In the genomic region with DNA sequence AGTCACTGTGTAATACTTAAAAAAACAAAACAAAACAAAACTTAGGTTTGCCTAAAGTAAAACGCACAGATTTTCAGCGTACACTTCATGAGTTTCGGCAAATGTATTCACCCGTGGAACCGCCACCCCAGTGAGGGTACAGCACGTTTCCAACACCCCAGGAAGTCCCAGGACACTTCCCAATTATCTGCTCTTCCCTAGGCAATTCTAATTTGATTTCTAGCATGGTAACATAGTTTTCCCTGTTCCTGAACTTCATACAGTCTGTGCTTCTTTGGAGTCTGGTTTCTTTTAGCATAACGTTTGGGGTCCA, we compare ENCODE assay signal across 9 cellular contexts. TPM values are rescaled to one million over a fixed set of nuclear protein-coding genes. Genes with fewer than 3 reads are reported as not detected.
DNase-seq lines count a peak whose midpoint lies in the region; ATAC-seq, FAIRE-seq and TF ChIP-seq lines count a peak whose summit lies in the region.
"Had no signal": no experiment of that assay in that cellular context is flagged by ENCODE, and none has a peak within 500 bp of the region (broad histone marks: within the 10 kb centered on the region; RNA-seq: fewer than 3 reads in every experiment).

No MANE protein-coding gene starts in this region.

- no peak for TF ChIP-seq POLR2A in adrenal gland (IDR thresholded peaks at IDR 0.05)
- TF ChIP-seq POLR2A in thyroid gland (IDR thresholded peaks at IDR 0.05), result no peak

- H3K27me3 ChIP-seq in adrenal gland (no peaks in the 10 kb centered on the region), thyroid gland (no peaks in the 10 kb centered on the region)

- FAIRE-seq in RCC 7860 (lab: Jason Lieb, UNC), result no peak
- FAIRE-seq: islet of Langerhans had no signal

- DNase-seq in AG09309 (ENCODE audit: low read depth) (no peak), adrenal gland (peak in 1 of 7 donors; percentile 21), left lobe of liver (ENCODE audit: low spot score) (no peak), thyroid gland (no peak), dermis blood vessel endothelial cell (no peak), RCC 7860 (ENCODE audit: low spot score) (no peak)

- H3K27ac ChIP-seq in HEK293 (ENCODE audit: extremely low read depth, low read depth, low read length) (0 out of 2 replicates have a peak overlapping the region, but pooled peaks have one; percentile 82), adrenal gland (peak overlapping the region in 4 of 5 donors; percentile 97 to 100 (median 99)), thyroid gland (peak overlapping the region; percentile 96 to 100 (median 98))

- POLR2A ChIA-PET in HEK293 (lab: Yijun Ruan, JAX), result no interaction called here

- H3K36me3 ChIP-seq in HEK293 (ENCODE audit: control insufficient read depth in 2 of 2, insufficient read depth in 1 of 2, low read length in 2 of 2) (peaks cover 0 to 3% of the 10 kb centered on the region in 2 experiments; a peak in 1 of 3 replicates), adrenal gland (replicated peaks in 1 of 2) (no peaks in the 10 kb centered on the region), thyroid gland (no peaks in the 10 kb centered on the region)

- no peaks in the 10 kb centered on the region for H3K9me3 ChIP-seq in HEK293 (ENCODE audit: control insufficient read depth, insufficient read depth, low read depth, low read length)
- no peaks in the 10 kb centered on the region for H3K9me3 ChIP-seq in adrenal gland (replicated peaks in 1 of 3)
- H3K9me3 ChIP-seq in thyroid gland, result no peaks in the 10 kb centered on the region

- TF ChIP-seq CTCF in AG09309 (IDR thresholded peaks at IDR 0.05; ENCODE audit: control insufficient read depth, insufficient read depth, low read depth, low read length, missing control alignments) (no peak), HEK293 (tag by site-specific recombination; IDR thresholded peaks at IDR 0.05) (no peak), adrenal gland (IDR thresholded peaks at IDR 0.05) (no peak), thyroid gland (IDR thresholded peaks at IDR 0.05) (no peak)

- ATAC-seq in left lobe of liver (peak; percentile 3), GM21360 (IDR thresholded peaks at IDR 0.05; ENCODE audit: unreplicated experiment) (no peak)

- CTCF ChIA-PET in HEK293 (lab: Yijun Ruan, JAX), result no interaction called here

- H3K4me3 ChIP-seq in AG09309 (ENCODE audit: control insufficient read depth, low read depth, low read length) (peak overlapping the region; percentile 87), HEK293 (ENCODE audit: low read depth, low read length) (peak overlapping the region; percentile 93), adrenal gland (peak overlapping the region in 3 of 4 donors; percentile 81 to 96 (median 85)), thyroid gland (replicated peaks in 1 of 3) (peak overlapping the region; percentile 66 to 91 (median 90))

- WGBS in adrenal gland, 4 donors, result 0 to 1% (median 1%) methylated on average over 7 of the region's 7 CpGs
- 1 to 3% methylated on average over 7 of the region's 7 CpGs for WGBS in thyroid gland, 2 donors

- intact Hi-C loops in adrenal gland (cut with DNase I), result loop anchor here (5.0 kb wide), 2 partner anchors 69 to 81 kb away; no protein-coding TSS in a partner anchor
- intact Hi-C loops in thyroid gland (cut with DNase I), result no loop called here

- H3K4me1 ChIP-seq in HEK293 (ENCODE audit: control insufficient read depth, insufficient read depth, low read length) (no peaks in the 10 kb centered on the region), adrenal gland (replicated peaks in 1 of 2) (peaks cover 26 to 30% of the 10 kb centered on the region in 2 donors), thyroid gland (peaks cover 8 to 10% of the 10 kb centered on the region in 2 donors)

TF ChIP-seq in HEK293, 187 proteins besides CTCF, POLR2A, EP300 and RAD21:
- TF ChIP-seq ZNF335 (tag by site-specific recombination; conservative IDR thresholded peaks at IDR 0.05) (peak; percentile 57), ZNF658 (tag by site-specific recombination; IDR thresholded peaks at IDR 0.05) (no peak), ZSCAN16 (tag by site-specific recombination; IDR thresholded peaks at IDR 0.05) (no peak), ZEB2 (tag by site-specific recombination; IDR thresholded peaks at IDR 0.05) (no peak), ZNF76 (tag by site-specific recombination; IDR thresholded peaks at IDR 0.05; ENCODE audit: borderline replicate concordance, low read depth) (no peak), FEZF1 (tag by site-specific recombination; IDR thresholded peaks at IDR 0.05) (no peak), ZNF146 (tag by site-specific recombination; IDR thresholded peaks at IDR 0.05) (no peak), ZSCAN23 (tag by site-specific recombination; IDR thresholded peaks at IDR 0.05) (no peak), ZNF221 (tag by site-specific recombination; IDR thresholded peaks at IDR 0.05; ENCODE audit: borderline replicate concordance) (no peak), KLF16 (tag by site-specific recombination; IDR thresholded peaks at IDR 0.05) (no peak), PRDM1 (tag by site-specific recombination; IDR thresholded peaks at IDR 0.05) (no peak), ZNF433 (tag by site-specific recombination; IDR thresholded peaks at IDR 0.05; ENCODE audit: low read depth) (no peak), ZNF792 (tag by site-specific recombination; IDR thresholded peaks at IDR 0.05) (no peak)
- TF ChIP-seq, protein P1, sequence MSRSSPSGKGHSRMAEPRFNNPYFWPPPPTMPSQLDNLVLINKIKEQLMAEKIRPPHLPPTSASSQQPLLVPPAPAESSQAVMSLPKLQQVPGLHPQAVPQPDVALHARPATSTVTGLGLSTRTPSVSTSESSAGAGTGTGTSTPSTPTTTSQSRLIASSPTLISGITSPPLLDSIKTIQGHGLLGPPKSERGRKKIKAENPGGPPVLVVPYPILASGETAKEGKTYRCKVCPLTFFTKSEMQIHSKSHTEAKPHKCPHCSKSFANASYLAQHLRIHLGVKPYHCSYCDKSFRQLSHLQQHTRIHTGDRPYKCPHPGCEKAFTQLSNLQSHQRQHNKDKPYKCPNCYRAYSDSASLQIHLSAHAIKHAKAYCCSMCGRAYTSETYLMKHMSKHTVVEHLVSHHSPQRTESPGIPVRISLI (tag by site-specific recombination; IDR thresholded peaks at IDR 0.05), result 0 out of 2 replicates have a peak, but pooled peaks have one; percentile 2
- TF ChIP-seq, protein P2, sequence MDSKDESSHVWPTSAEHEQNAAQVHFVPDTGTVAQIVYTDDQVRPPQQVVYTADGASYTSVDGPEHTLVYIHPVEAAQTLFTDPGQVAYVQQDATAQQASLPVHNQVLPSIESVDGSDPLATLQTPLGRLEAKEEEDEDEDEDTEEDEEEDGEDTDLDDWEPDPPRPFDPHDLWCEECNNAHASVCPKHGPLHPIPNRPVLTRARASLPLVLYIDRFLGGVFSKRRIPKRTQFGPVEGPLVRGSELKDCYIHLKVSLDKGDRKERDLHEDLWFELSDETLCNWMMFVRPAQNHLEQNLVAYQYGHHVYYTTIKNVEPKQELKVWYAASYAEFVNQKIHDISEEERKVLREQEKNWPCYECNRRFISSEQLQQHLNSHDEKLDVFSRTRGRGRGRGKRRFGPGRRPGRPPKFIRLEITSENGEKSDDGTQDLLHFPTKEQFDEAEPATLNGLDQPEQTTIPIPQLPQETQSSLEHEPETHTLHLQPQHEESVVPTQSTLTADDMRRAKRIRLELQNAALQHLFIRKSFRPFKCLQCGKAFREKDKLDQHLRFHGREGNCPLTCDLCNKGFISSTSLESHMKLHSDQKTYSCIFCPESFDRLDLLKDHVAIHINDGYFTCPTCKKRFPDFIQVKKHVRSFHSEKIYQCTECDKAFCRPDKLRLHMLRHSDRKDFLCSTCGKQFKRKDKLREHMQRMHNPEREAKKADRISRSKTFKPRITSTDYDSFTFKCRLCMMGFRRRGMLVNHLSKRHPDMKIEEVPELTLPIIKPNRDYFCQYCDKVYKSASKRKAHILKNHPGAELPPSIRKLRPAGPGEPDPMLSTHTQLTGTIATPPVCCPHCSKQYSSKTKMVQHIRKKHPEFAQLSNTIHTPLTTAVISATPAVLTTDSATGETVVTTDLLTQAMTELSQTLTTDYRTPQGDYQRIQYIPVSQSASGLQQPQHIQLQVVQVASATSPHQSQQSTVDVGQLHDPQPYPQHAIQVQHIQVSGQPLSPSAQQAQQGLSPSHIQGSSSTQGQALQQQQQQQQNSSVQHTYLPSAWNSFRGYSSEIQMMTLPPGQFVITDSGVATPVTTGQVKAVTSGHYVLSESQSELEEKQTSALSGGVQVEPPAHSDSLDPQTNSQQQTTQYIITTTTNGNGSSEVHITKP (tag by site-specific recombination; IDR thresholded peaks at IDR 0.05), result no peak; the same call in 1 of the 2 replicates

RNA-seq across cellular contexts. Expression of gene CLASP2, which starts 0.5 kb away (rescaled TPM):
- total RNA-seq in adrenal gland (10 to 100 TPM; 47.2 to 85.4 (median 70.1) TPM), left lobe of liver (16.7 TPM), thyroid gland (100 to 1,000 TPM in 2 of 4 donors, 10 to 100 TPM in 2; 64.2 to 115 (median 92.1) TPM), dermis blood vessel endothelial cell (63.1 and 93.1 TPM in 2 replicates)
- 10 to 100 TPM; 17.0 to 45.7 (median 28.7) TPM for polyA plus RNA-seq in adrenal gland
